ENCODE assay signal across 1 cellular context in genomic region chrX:46407753-46408130, GRCh38.
TF ChIP-seq lines count a peak whose summit lies in the region.

No MANE protein-coding gene starts in this region.

TF ChIP-seq in SK-N-SH, 30 proteins besides CTCF, POLR2A, EP300 and RAD21 (continued from another document):
- TF ChIP-seq, protein P1, sequence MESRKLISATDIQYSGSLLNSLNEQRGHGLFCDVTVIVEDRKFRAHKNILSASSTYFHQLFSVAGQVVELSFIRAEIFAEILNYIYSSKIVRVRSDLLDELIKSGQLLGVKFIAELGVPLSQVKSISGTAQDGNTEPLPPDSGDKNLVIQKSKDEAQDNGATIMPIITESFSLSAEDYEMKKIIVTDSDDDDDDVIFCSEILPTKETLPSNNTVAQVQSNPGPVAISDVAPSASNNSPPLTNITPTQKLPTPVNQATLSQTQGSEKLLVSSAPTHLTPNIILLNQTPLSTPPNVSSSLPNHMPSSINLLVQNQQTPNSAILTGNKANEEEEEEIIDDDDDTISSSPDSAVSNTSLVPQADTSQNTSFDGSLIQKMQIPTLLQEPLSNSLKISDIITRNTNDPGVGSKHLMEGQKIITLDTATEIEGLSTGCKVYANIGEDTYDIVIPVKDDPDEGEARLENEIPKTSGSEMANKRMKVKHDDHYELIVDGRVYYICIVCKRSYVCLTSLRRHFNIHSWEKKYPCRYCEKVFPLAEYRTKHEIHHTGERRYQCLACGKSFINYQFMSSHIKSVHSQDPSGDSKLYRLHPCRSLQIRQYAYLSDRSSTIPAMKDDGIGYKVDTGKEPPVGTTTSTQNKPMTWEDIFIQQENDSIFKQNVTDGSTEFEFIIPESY (IDR thresholded peaks at IDR 0.05; ENCODE audit: borderline replicate concordance, low read depth), result no peak
- TF ChIP-seq GATA2 (CRISPR knock-in tag; IDR thresholded peaks at IDR 0.05), result no peak
- no peak for TF ChIP-seq ELF1 (IDR thresholded peaks at IDR 0.05)
